Comparison of ENCODE assay signal across 28 cellular contexts in the genomic region with DNA sequence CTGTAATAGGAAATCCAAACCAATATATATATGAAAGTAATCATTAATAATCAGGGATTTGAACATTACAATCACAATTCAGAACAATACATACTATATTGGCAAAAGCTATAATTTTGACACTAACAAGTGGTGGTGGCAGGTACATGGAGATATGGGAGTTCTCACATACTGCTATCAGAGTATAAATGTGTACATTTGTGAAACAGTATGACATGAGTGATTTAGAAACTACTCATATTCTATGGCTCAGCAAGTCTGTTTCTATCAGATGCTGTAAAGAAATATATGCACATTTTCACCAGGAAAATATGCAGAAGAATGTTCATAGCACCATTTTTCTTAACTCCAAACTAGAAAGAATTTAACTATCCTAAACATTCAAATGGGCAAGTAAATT.
"Had no signal": no experiment of that assay in that cellular context is flagged by ENCODE, and none has a peak within 500 bp of the region (broad histone marks: within the 10 kb centered on the region; RNA-seq: fewer than 3 reads in every experiment).

No MANE protein-coding gene starts in this region.

- H3K4me3 ChIP-seq: left lung, lung, neural progenitor cell, psoas muscle, right atrium auricular region, right lobe of liver, smooth muscle cell, tibial nerve, vagina had no signal

- H3K36me3 ChIP-seq: left lung, neural progenitor cell, neutrophil, right atrium auricular region, right lobe of liver, tibial nerve, vagina had no signal

- H3K9me3 ChIP-seq: left lung, neutrophil, psoas muscle, right atrium auricular region, right lobe of liver, tibial nerve, vagina had no signal

- DNase-seq: hypothalamus; immature natural killer cell; kidney; left colon; left lung; mesendoderm; naive B cell; natural killer cell; nephron progenitor cell; occipital lobe; psoas muscle; right lobe of liver; stimulated activated CD4-positive, alpha-beta T cell treated with anti-CD3 and anti-CD28 coated beads, Interleukin-1b, Interleukin-23, amount 100 ng/mL, for 48 hours; stimulated activated CD4-positive, alpha-beta T cell treated with anti-CD3 and anti-CD28 coated beads, Interleukin-2, amount 100 ng/mL, for 48 hours; stimulated activated CD4-positive, alpha-beta T cell treated with anti-CD3 and anti-CD28 coated beads, Interleukin-4, amount 100 ng/mL, for 4 hours; stimulated activated CD8-positive, alpha-beta memory T cell treated with anti-CD3 and anti-CD28 coated beads, Interleukin-4, amount 100 ng/mL, for 48 hours; stimulated activated naive CD4-positive, alpha-beta T cell treated with Interleukin-2 at 50 U/mL for 16 hours; stimulated activated naive CD8-positive, alpha-beta T cell treated with anti-CD3 and anti-CD28 coated beads, Interleukin-15, amount 100 ng/mL, for 72 hours; substantia nigra had no signal

- H2AFZ ChIP-seq: neural progenitor cell, parathyroid adenoma had no signal

- H3K79me2 ChIP-seq: parathyroid adenoma had no signal

- H3K9ac ChIP-seq: neural progenitor cell, parathyroid adenoma had no signal

- ATAC-seq: left colon; left lung; natural killer cell; psoas muscle; right lobe of liver; stimulated activated memory B cell treated with anti-CD40 and anti-IgM and Interleukin-4, amounts not matched to agents 10 μg/mL and 1 μg/mL and 100 μg/mL, for 72 hours; stimulated activated naive CD8-positive, alpha-beta T cell treated with anti-CD3 and anti-CD28 coated beads, Interleukin-15, amount 100 ng/mL, for 72 hours had no signal

- H3K27me3 ChIP-seq: left lung, neural progenitor cell, neutrophil, right atrium auricular region, right lobe of liver, tibial nerve, vagina had no signal

- H3K27ac ChIP-seq: left lung, neural progenitor cell, neutrophil, parathyroid adenoma, psoas muscle, right atrium auricular region, right lobe of liver, tibial nerve, vagina had no signal

- H3K4me1 ChIP-seq: left lung, neural progenitor cell, parathyroid adenoma, psoas muscle, right atrium auricular region, right lobe of liver, tibial nerve, vagina had no signal

- H3K4me2 ChIP-seq: neural progenitor cell, smooth muscle cell had no signal
